In the genomic region with DNA sequence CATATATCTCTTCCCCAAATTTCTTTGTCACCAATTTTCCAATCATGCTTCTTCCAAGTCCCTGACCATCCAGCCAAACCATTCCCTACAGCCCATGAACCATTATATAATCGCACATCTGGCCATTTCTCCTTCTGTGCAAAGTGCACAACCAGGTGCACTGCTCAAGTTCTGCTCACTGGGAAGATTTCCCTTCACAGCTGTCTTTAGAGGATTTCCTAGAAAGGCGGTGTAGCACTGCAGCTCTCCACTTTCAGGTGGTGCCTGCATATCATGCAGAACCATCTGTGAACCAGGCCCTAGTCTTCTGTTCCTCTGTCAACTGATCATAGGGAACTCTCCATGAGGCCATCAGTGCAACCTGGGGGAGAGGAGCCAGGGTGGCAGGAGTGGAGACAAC, we compare ENCODE assay signal across 29 cellular contexts.
"Had no signal": no experiment of that assay in that cellular context is flagged by ENCODE, and none has a peak within 500 bp of the region (broad histone marks: within the 10 kb centered on the region; RNA-seq: fewer than 3 reads in every experiment).

No MANE protein-coding gene starts in this region.

- H3K27ac ChIP-seq: colonic mucosa, coronary artery, dorsolateral prefrontal cortex, epithelial cell of prostate, esophagus muscularis mucosa, esophagus squamous epithelium, foreskin keratinocyte, gastrocnemius medialis, gastroesophageal sphincter, heart left ventricle, heart right ventricle had no signal

- ATAC-seq: effector memory CD8-positive, alpha-beta T cell; esophagus mucosa; foreskin keratinocyte; gastrocnemius medialis; gastroesophageal sphincter; heart left ventricle; heart right ventricle had no signal

- DNase-seq: colonic mucosa; cortex of kidney; dermis blood vessel endothelial cell; dorsolateral prefrontal cortex; effector CD4-positive, alpha-beta T cell; effector CD8-positive, alpha-beta T cell; effector memory CD4-positive, alpha-beta T cell; effector memory CD8-positive, alpha-beta T cell; endodermal cell; erythroblast; esophagus squamous epithelium; foreskin fibroblast; foreskin keratinocyte; foreskin melanocyte; gastrocnemius medialis; glutamatergic neuron; head of caudate nucleus; heart left ventricle; heart right ventricle had no signal

- H3K4me1 ChIP-seq: colonic mucosa, gastrocnemius medialis, gastroesophageal sphincter, heart left ventricle, heart right ventricle had no signal

- H3K4me3 Mint-ChIP-seq: dendritic cell treated with granulocyte-macrophage colony-stimulating factor and Interleukin-4, amounts not matched to agents 40 ng/mL and 50 ng/mL, for 4 days; effector memory CD8-positive, alpha-beta T cell; endodermal cell had no signal

- H3K9me3 ChIP-seq: colonic mucosa had no signal

- H3K4me3 ChIP-seq: colonic mucosa, coronary artery, dorsolateral prefrontal cortex, esophagus muscularis mucosa, esophagus squamous epithelium, gastrocnemius medialis, gastroesophageal sphincter, heart left ventricle, heart right ventricle had no signal

- FAIRE-seq: colon, endometrium, endothelial cell of umbilical vein, frontal cortex had no signal

- H3K27me3 ChIP-seq: colonic mucosa, esophagus muscularis mucosa, esophagus squamous epithelium, foreskin keratinocyte, gastrocnemius medialis, gastroesophageal sphincter, heart left ventricle, heart right ventricle had no signal

- H3K27me3 Mint-ChIP-seq: dendritic cell treated with granulocyte-macrophage colony-stimulating factor and Interleukin-4, amounts not matched to agents 40 ng/mL and 50 ng/mL, for 4 days had no signal

- H3K36me3 ChIP-seq: colonic mucosa, esophagus muscularis mucosa, esophagus squamous epithelium, gastrocnemius medialis, gastroesophageal sphincter, heart left ventricle, heart right ventricle had no signal

- H3K27ac Mint-ChIP-seq: dendritic cell treated with granulocyte-macrophage colony-stimulating factor and Interleukin-4, amounts not matched to agents 40 ng/mL and 50 ng/mL, for 4 days; effector memory CD8-positive, alpha-beta T cell; endodermal cell had no signal

- H3K9me3 Mint-ChIP-seq: effector memory CD8-positive, alpha-beta T cell had no signal

- H3K4me1 Mint-ChIP-seq: endodermal cell had no signal
